ENCODE assay signal across 8 cellular contexts in genomic region chr2:39124000-39124769, GRCh38. TPM values are rescaled to one million over a fixed set of nuclear protein-coding genes. Genes with fewer than 3 reads are reported as not detected.
DNase-seq lines count a peak whose midpoint lies in the region; ATAC-seq lines count a peak whose summit lies in the region.

No MANE protein-coding gene starts in this region.

- peak overlapping the region; percentile 96 for H3K4me2 ChIP-seq in mesenchymal stem cell (ENCODE audit: low read length, poor library complexity, severe bottlenecking)

- no peaks in the 10 kb centered on the region for H3K36me3 ChIP-seq in effector memory CD4-positive, alpha-beta T cell (ENCODE audit: control insufficient read depth, insufficient read depth, low read length)
- H3K36me3 ChIP-seq in mesenchymal stem cell (ENCODE audit: control insufficient read depth in 1 of 2, insufficient read depth in 2 of 2, low read depth in 1 of 2, low read length in 2 of 2), result no peaks in the 10 kb centered on the region

- H2AK5ac ChIP-seq in mesenchymal stem cell (ENCODE audit: low read length, severe bottlenecking), result peak overlapping the region; percentile 92

- H4K91ac ChIP-seq in mesenchymal stem cell (ENCODE audit: low read length), result peak overlapping the region; percentile 85

- no peaks in the 10 kb centered on the region for H3K9me3 ChIP-seq in effector memory CD4-positive, alpha-beta T cell (ENCODE audit: control insufficient read depth, low read length)
- H3K9me3 ChIP-seq in mesenchymal stem cell (ENCODE audit: control insufficient read depth, low read length), result no peaks in the 10 kb centered on the region

- peak overlapping the region in 1 of 2 experiments; percentile 91 for H3K14ac ChIP-seq in mesenchymal stem cell (ENCODE audit: low read length in 2 of 2)

- peak overlapping the region; percentile 88 for H3K27ac ChIP-seq in effector memory CD4-positive, alpha-beta T cell (ENCODE audit: insufficient read depth, low read length, poor library complexity, severe bottlenecking)
- peak overlapping the region; percentile 69 for H3K27ac ChIP-seq in mesenchymal stem cell (ENCODE audit: low read length, poor library complexity, severe bottlenecking)

- in situ Hi-C loops in Caki2 (cut with HindIII; ENCODE audit: low pct_unique_long_range_greater_than_20kb, low sequenced_read_pairs), result no loop called here

- peak overlapping the region in 1 of 2 experiments; percentile 90 for H3K23ac ChIP-seq in mesenchymal stem cell (ENCODE audit: low read length in 2 of 2)

- peak overlapping the region; percentile 15 to 96 for H3K18ac ChIP-seq in mesenchymal stem cell (ENCODE audit: low read depth in 1 of 2, low read length in 2 of 2)

- ATAC-seq in GM21360 (IDR thresholded peaks at IDR 0.05; ENCODE audit: unreplicated experiment), result peak; percentile 56

- peaks cover 29% of the 10 kb centered on the region for H3K4me1 ChIP-seq in effector memory CD4-positive, alpha-beta T cell (ENCODE audit: control insufficient read depth, insufficient read depth, low read length, poor library complexity, severe bottlenecking)
- peaks cover 10% of the 10 kb centered on the region for H3K4me1 ChIP-seq in mesenchymal stem cell (ENCODE audit: control insufficient read depth, insufficient read depth, low read depth, low read length)

- peak overlapping the region; percentile 96 for H3K9ac ChIP-seq in mesenchymal stem cell (ENCODE audit: low read length)

- no peak overlapping the region for H2BK15ac ChIP-seq in mesenchymal stem cell (ENCODE audit: low read depth, poor library complexity, severe bottlenecking)

- no peaks in the 10 kb centered on the region for H3K27me3 ChIP-seq in effector memory CD4-positive, alpha-beta T cell (replicated peaks; ENCODE audit: control insufficient read depth, insufficient read depth, low read length, poor library complexity, severe bottlenecking)
- no peaks in the 10 kb centered on the region for H3K27me3 ChIP-seq in mesenchymal stem cell (ENCODE audit: control insufficient read depth in 1 of 2, insufficient read depth in 1 of 2, low read length in 2 of 2)

- peak overlapping the region in 1 of 2 experiments; percentile 96 for H3K4ac ChIP-seq in mesenchymal stem cell (ENCODE audit: low read depth in 1 of 2, low read length in 2 of 2)

- peak overlapping the region; percentile 86 for H2BK120ac ChIP-seq in mesenchymal stem cell (ENCODE audit: low read depth, low read length)

- H3K79me1 ChIP-seq in mesenchymal stem cell (replicated peaks; ENCODE audit: low read length, poor library complexity, severe bottlenecking), result peaks cover 10% of the 10 kb centered on the region

- H3K4me3 ChIP-seq in effector memory CD4-positive, alpha-beta T cell (ENCODE audit: insufficient read depth, low read depth, low read length, poor library complexity, severe bottlenecking), result peak overlapping the region; percentile 68
- peak overlapping the region; percentile 70 to 93 for H3K4me3 ChIP-seq in mesenchymal stem cell (ENCODE audit: insufficient read depth in 1 of 2, low read depth in 1 of 2, low read length in 2 of 2)

- no peak overlapping the region for H2BK5ac ChIP-seq in mesenchymal stem cell (ENCODE audit: low read depth, low read length, poor library complexity, severe bottlenecking)

- H2AFZ ChIP-seq in mesenchymal stem cell (ENCODE audit: low read depth, low read length), result peak overlapping the region; percentile 94

- peak; percentile 95 for DNase-seq in Caki2 (ENCODE audit: low read depth)
- DNase-seq in HT-29 (ENCODE audit: low spot score), result peak; percentile 94
- peak; percentile 79 for DNase-seq in NK-92 (lab: John Stamatoyannopoulos, UW; ENCODE audit: unreplicated experiment)
- peak; percentile 90 to 92 for DNase-seq in activated CD8-positive, alpha-beta memory T cell treated with anti-CD3 and anti-CD28 coated beads for 4 hours (ENCODE audit: low read depth in 2 of 2)
- peak; percentile 92 to 95 (median 95) for DNase-seq in effector memory CD4-positive, alpha-beta T cell
- peak; percentile 96 for DNase-seq in mesenchymal stem cell
- DNase-seq in stimulated activated CD8-positive, alpha-beta memory T cell treated with anti-CD3 and anti-CD28 coated beads, Interleukin-12 subunit alpha, Interleukin-12 subunit beta, amount 100 ng/mL, for 24 hours (ENCODE audit: extremely low read depth), result peak; percentile 88

- H4K8ac ChIP-seq in mesenchymal stem cell (ENCODE audit: low read length), result peak overlapping the region; percentile 86

- WGBS in mesenchymal stem cell, result 2% methylated on average over 59 of the region's 59 CpGs

- peak overlapping the region in 1 of 2 experiments; percentile 71 for H2BK12ac ChIP-seq in mesenchymal stem cell (ENCODE audit: low read length in 2 of 2)

RNA-seq across cellular contexts. Expression of gene SOS1, which starts 3.3 kb away (rescaled TPM):
- total RNA-seq in Caki2 (2014; rRNA removed; shearing (Covaris generic); ENCODE audit: low replicate concordance), result 8.7 and 9.5 TPM in 2 replicates
- total RNA-seq in HT-29 (2014; rRNA removed; shearing (Covaris generic)), result 4.8 and 11.5 TPM in 2 replicates
- polyA plus RNA-seq in mesenchymal stem cell (2013, experiment 1 of 2), result 25.2 TPM
- polyA plus RNA-seq in mesenchymal stem cell (2013, experiment 2 of 2), result 22.5 TPM

Comparison
In these comparisons a context has a peak if more than half of its experiments do, and no peak if none do; other contexts are left out.
1. Peak in every context shown above with its lines: DNase-seq, ATAC-seq, H3K4me3 ChIP-seq and H3K27ac ChIP-seq.